27 cellular contexts compared by ENCODE assay signal in the genomic region with DNA sequence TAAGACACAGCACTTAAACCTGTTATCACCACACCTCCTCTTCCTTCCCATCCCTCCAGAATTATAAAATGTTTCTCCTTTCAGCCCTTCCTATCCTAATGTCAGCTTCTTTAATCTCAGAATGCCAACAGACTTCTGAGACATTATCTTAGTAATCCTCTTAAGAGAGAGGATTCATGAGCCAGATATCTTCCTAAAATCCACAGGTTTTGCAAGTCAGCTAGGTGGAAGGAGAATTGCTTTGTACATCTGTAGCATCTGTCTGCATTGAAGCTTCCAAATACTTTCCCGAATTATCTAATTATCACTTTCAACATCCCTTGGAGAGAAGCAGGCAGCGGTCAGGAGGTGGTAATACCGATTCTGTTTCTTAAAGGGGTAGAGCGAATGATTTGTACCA.
"Had no signal": no experiment of that assay in that cellular context is flagged by ENCODE, and none has a peak within 500 bp of the region (broad histone marks: within the 10 kb centered on the region; RNA-seq: fewer than 3 reads in every experiment).

No MANE protein-coding gene starts in this region.

- DNase-seq: activated CD4-positive, alpha-beta memory T cell treated with anti-CD3 and anti-CD28 coated beads for 36 hours; activated CD4-positive, alpha-beta T cell treated with anti-CD3 and anti-CD28 coated beads for 36 hours; activated CD4-positive, alpha-beta T cell treated with anti-CD3 and anti-CD28 coated beads, Interleukin-2, amount 10 ng/mL, durations not matched to agents 24 days and 14 days; activated CD4-positive, CD25-positive, alpha-beta regulatory T cell; activated CD4-positive, CD25-positive, alpha-beta regulatory T cell treated with anti-CD3 and anti-CD28 coated beads, Interleukin-2, amount 50 U/mL, for 72 hours; activated CD8-positive, alpha-beta memory T cell treated with anti-CD3 and anti-CD28 coated beads, Interleukin-2, amount 10 ng/mL, durations not matched to agents 7 days and 5 days; activated CD8-positive, alpha-beta memory T cell treated with anti-CD3 and anti-CD28 coated beads, Interleukin-2, amount 50 U/mL, for 4 hours; activated CD8-positive, alpha-beta T cell treated with anti-CD3 and anti-CD28 coated beads, Interleukin-2, amount 10 ng/mL, durations not matched to agents 7 days and 5 days; activated effector memory CD4-positive, alpha-beta T cell treated with anti-CD3 and anti-CD28 coated beads, Interleukin-2, amount 50 U/mL, for 16 hours; activated naive CD4-positive, alpha-beta T cell treated with anti-CD3 and anti-CD28 coated beads for 36 hours; activated naive CD8-positive, alpha-beta T cell treated with anti-CD3 and anti-CD28 coated beads, Interleukin-2, amount 10 ng/mL, durations not matched to agents 7 days and 5 days; activated T-cell treated with anti-CD3 and anti-CD28 coated beads, Interleukin-2, amount 50 U/mL, for 1 hour; activated T-cell treated with anti-CD3 and anti-CD28 coated beads, Interleukin-2, amount 50 U/mL, for 48 hours; central memory CD4-positive, alpha-beta T cell; cerebellar nuclear complex; colonic mucosa; effector CD8-positive, alpha-beta T cell; foreskin fibroblast; head of caudate nucleus; hippocampal formation had no signal

- H3K36me3 Mint-ChIP-seq: activated CD4-positive, alpha-beta memory T cell treated with anti-CD3 and anti-CD28 coated beads for 36 hours; activated CD8-positive, alpha-beta memory T cell treated with anti-CD3 and anti-CD28 coated beads, Interleukin-2, amount 10 ng/mL, durations not matched to agents 7 days and 5 days; activated naive CD4-positive, alpha-beta T cell treated with anti-CD3 and anti-CD28 coated beads, Interleukin-2, amount 50 U/mL, for 72 hours; activated naive CD8-positive, alpha-beta T cell treated with anti-CD3 and anti-CD28 coated beads, Interleukin-2, amount 10 ng/mL, durations not matched to agents 7 days and 5 days; brain had no signal

- H3K4me1 ChIP-seq: ascending aorta, breast epithelium, colonic mucosa had no signal

- H3K9me3 Mint-ChIP-seq: activated CD4-positive, alpha-beta memory T cell treated with anti-CD3 and anti-CD28 coated beads for 36 hours; activated naive CD4-positive, alpha-beta T cell treated with anti-CD3 and anti-CD28 coated beads for 36 hours; activated naive CD4-positive, alpha-beta T cell treated with anti-CD3 and anti-CD28 coated beads, Interleukin-2, amount 50 U/mL, for 72 hours; activated naive CD8-positive, alpha-beta T cell treated with anti-CD3 and anti-CD28 coated beads, Interleukin-2, amount 10 ng/mL, durations not matched to agents 7 days and 5 days; activated T-helper 1 cell treated with anti-CD3 and anti-CD28 coated beads, Interleukin-12 subunit alpha, Interleukin-12 subunit beta, Interleukin-2, Interleukin-4 antibody, amounts not matched to agents 30 ng/mL and 10 ng/mL and 1 ng/mL, durations not matched to agents 14 hours and 24 hours and 36 hours; activated T-helper 2 cell treated with anti-CD3 and anti-CD28 coated beads, Interferon-gamma antibody, Interleukin-2, Interleukin-4, amounts not matched to agents 10 μg/mL and 5 μg/mL and 100 μg/mL, durations not matched to agents 14 hours and 24 hours and 36 hours; brain had no signal

- H3K27ac ChIP-seq: ascending aorta, breast epithelium, cardiac muscle cell, colonic mucosa had no signal

- H3K27me3 Mint-ChIP-seq: activated CD4-positive, alpha-beta memory T cell treated with anti-CD3 and anti-CD28 coated beads for 36 hours; activated CD4-positive, alpha-beta T cell treated with anti-CD3 and anti-CD28 coated beads for 36 hours had no signal

- H3K36me3 ChIP-seq: ascending aorta, breast epithelium, cardiac muscle cell, colonic mucosa had no signal

- H3K27me3 ChIP-seq: ascending aorta, breast epithelium, cardiac muscle cell, colonic mucosa had no signal

- H3K27ac Mint-ChIP-seq: activated CD4-positive, alpha-beta memory T cell treated with anti-CD3 and anti-CD28 coated beads for 36 hours; activated CD4-positive, alpha-beta T cell treated with anti-CD3 and anti-CD28 coated beads for 36 hours; activated CD4-positive, alpha-beta T cell treated with anti-CD3 and anti-CD28 coated beads, Interleukin-2, amount 10 ng/mL, durations not matched to agents 24 days and 14 days; activated CD8-positive, alpha-beta memory T cell treated with anti-CD3 and anti-CD28 coated beads, Interleukin-2, amount 10 ng/mL, durations not matched to agents 7 days and 5 days; activated CD8-positive, alpha-beta T cell treated with anti-CD3 and anti-CD28 coated beads, Interleukin-2, amount 10 ng/mL, durations not matched to agents 7 days and 5 days; activated naive CD4-positive, alpha-beta T cell treated with anti-CD3 and anti-CD28 coated beads for 36 hours; activated naive CD4-positive, alpha-beta T cell treated with anti-CD3 and anti-CD28 coated beads, Interleukin-2, amount 50 U/mL, for 72 hours; activated naive CD8-positive, alpha-beta T cell treated with anti-CD3 and anti-CD28 coated beads, Interleukin-2, amount 10 ng/mL, durations not matched to agents 7 days and 5 days; activated T-helper 1 cell treated with anti-CD3 and anti-CD28 coated beads, Interleukin-12 subunit alpha, Interleukin-12 subunit beta, Interleukin-2, Interleukin-4 antibody, amounts not matched to agents 30 ng/mL and 10 ng/mL and 1 ng/mL, durations not matched to agents 14 hours and 24 hours and 36 hours; activated T-helper 2 cell treated with anti-CD3 and anti-CD28 coated beads, Interferon-gamma antibody, Interleukin-2, Interleukin-4, amounts not matched to agents 10 μg/mL and 5 μg/mL and 100 μg/mL, durations not matched to agents 14 hours and 24 hours and 36 hours; brain had no signal

- H3K4me1 Mint-ChIP-seq: activated CD4-positive, alpha-beta T cell treated with anti-CD3 and anti-CD28 coated beads for 36 hours; activated CD8-positive, alpha-beta memory T cell treated with anti-CD3 and anti-CD28 coated beads, Interleukin-2, amount 10 ng/mL, durations not matched to agents 7 days and 5 days; activated naive CD8-positive, alpha-beta T cell treated with anti-CD3 and anti-CD28 coated beads, Interleukin-2, amount 10 ng/mL, durations not matched to agents 7 days and 5 days had no signal

- H3K4me3 ChIP-seq: ascending aorta, breast epithelium, cardiac muscle cell, colonic mucosa had no signal

- H3K9me3 ChIP-seq: ascending aorta, breast epithelium, colonic mucosa had no signal

- H3K4me3 Mint-ChIP-seq: activated CD4-positive, alpha-beta memory T cell treated with anti-CD3 and anti-CD28 coated beads for 36 hours; activated CD4-positive, alpha-beta T cell treated with anti-CD3 and anti-CD28 coated beads for 36 hours; activated CD4-positive, alpha-beta T cell treated with anti-CD3 and anti-CD28 coated beads, Interleukin-2, amount 10 ng/mL, durations not matched to agents 24 days and 14 days; activated CD8-positive, alpha-beta memory T cell treated with anti-CD3 and anti-CD28 coated beads, Interleukin-2, amount 10 ng/mL, durations not matched to agents 7 days and 5 days; activated CD8-positive, alpha-beta T cell treated with anti-CD3 and anti-CD28 coated beads, Interleukin-2, amount 10 ng/mL, durations not matched to agents 7 days and 5 days; activated naive CD4-positive, alpha-beta T cell treated with anti-CD3 and anti-CD28 coated beads for 36 hours; activated naive CD8-positive, alpha-beta T cell treated with anti-CD3 and anti-CD28 coated beads, Interleukin-2, amount 10 ng/mL, durations not matched to agents 7 days and 5 days; activated T-helper 1 cell treated with anti-CD3 and anti-CD28 coated beads, Interleukin-12 subunit alpha, Interleukin-12 subunit beta, Interleukin-2, Interleukin-4 antibody, amounts not matched to agents 30 ng/mL and 10 ng/mL and 1 ng/mL, durations not matched to agents 14 hours and 24 hours and 36 hours; brain had no signal
